In the genomic region with DNA sequence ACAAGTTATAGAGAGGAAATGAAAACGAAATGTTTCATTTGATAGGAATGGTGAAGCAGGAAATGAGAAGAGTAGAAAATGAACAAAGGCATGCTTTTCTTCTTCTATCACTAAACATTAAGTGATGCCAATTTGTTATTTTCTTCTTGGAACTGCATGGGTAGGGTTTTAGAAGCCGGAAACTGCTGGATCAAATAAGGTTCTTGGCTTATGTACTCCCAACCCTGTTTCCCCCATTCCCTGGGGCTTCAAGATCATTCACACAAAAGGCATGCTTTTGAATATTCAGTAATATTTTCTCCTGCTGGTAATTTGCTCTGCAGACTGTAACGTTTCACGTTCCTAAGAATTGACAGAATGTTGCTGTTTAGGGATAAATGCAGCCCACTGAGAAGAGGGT, we compare ENCODE assay signal across 18 cellular contexts.
DNase-seq lines count a peak whose midpoint lies in the region; ATAC-seq and TF ChIP-seq lines count a peak whose summit lies in the region.
"Had no signal": no experiment of that assay in that cellular context is flagged by ENCODE, and none has a peak within 500 bp of the region (broad histone marks: within the 10 kb centered on the region; RNA-seq: fewer than 3 reads in every experiment).

No MANE protein-coding gene starts in this region.

- no peak overlapping the region for H3K27ac ChIP-seq in right atrium auricular region
- H3K27ac ChIP-seq in SK-N-MC, result peak overlapping the region; percentile 89
- H3K27ac ChIP-seq: GM23248 had no signal

- TF ChIP-seq CTCF in right atrium auricular region (IDR thresholded peaks at IDR 0.05), result no peak

- no peak overlapping the region for H3K4me3 ChIP-seq in right atrium auricular region
- peak overlapping the region; percentile 41 for H3K4me3 ChIP-seq in SK-N-MC
- H3K4me3 ChIP-seq: BLaER1 treated with 17β-estradiol and CSF1 and Interleukin-3, amounts not matched to agents 10 nM and 100 nM; GM23248; HAP-1 had no signal

- peak overlapping the region; percentile 4 for H3K9ac ChIP-seq in SK-N-MC (ENCODE audit: insufficient read length)
- H3K9ac ChIP-seq: BLaER1 treated with 17β-estradiol and CSF1 and Interleukin-3, amounts not matched to agents 10 nM and 100 nM; GM23248 had no signal

- no peaks in the 10 kb centered on the region for H3K27me3 ChIP-seq in right atrium auricular region
- H3K27me3 ChIP-seq: BLaER1 treated with 17β-estradiol and CSF1 and Interleukin-3, amounts not matched to agents 10 nM and 100 nM had no signal

- peak; percentile 61 for ATAC-seq in Right ventricle myocardium superior (ENCODE audit: poor library complexity)
- no peak for ATAC-seq in HG02870 (IDR thresholded peaks at IDR 0.05; ENCODE audit: unreplicated experiment)
- ATAC-seq in GM18861 (IDR thresholded peaks at IDR 0.05; ENCODE audit: unreplicated experiment), result no peak

- intact Hi-C loops in Right ventricle myocardium superior (cut with DNase I), result no loop called here

- H3K4me1 ChIP-seq in right atrium auricular region, result no peaks in the 10 kb centered on the region
- H3K4me1 ChIP-seq: Caco-2, HAP-1 had no signal

- H3K36me3 ChIP-seq in right atrium auricular region (no peaks in the 10 kb centered on the region), SK-N-MC (ENCODE audit: insufficient read depth, low read length) (peaks cover 14% of the 10 kb centered on the region; the same call in 1 of the 2 replicates)
- H3K36me3 ChIP-seq: BLaER1 treated with 17β-estradiol and CSF1 and Interleukin-3, amounts not matched to agents 10 nM and 100 nM; HAP-1 had no signal

- no peak for DNase-seq in Right ventricle myocardium superior
- no peak for DNase-seq in right atrium auricular region (ENCODE audit: low spot score)
- peak; percentile 2 for DNase-seq in COLO829 (ENCODE audit: low spot score)
- peak; percentile 79 for DNase-seq in SK-N-MC (ENCODE audit: low read depth, low spot score)
- peak; percentile 21 for DNase-seq in renal cortical epithelial cell (ENCODE audit: low read depth)
- no peak for DNase-seq in CD1c-positive myeloid dendritic cell (ENCODE audit: extremely low spot score)
- DNase-seq: 8988T; Caco-2; CD4-positive, CD25-positive, alpha-beta regulatory T cell; CD8-positive, alpha-beta memory T cell; DMS153; DMS79; GF-D8; GM23248 had no signal

- H3K9me3 ChIP-seq in right atrium auricular region, result peaks cover 0 to 4% of the 10 kb centered on the region in 2 donors
- H3K9me3 ChIP-seq in SK-N-MC (ENCODE audit: low read depth, low read length), result no peaks in the 10 kb centered on the region
- H3K9me3 ChIP-seq: Caco-2, HAP-1 had no signal

Comparison
In these comparisons a context has a peak if more than half of its experiments do, and no peak if none do; other contexts are left out.
1. DNase-seq: peak in COLO829 (single experiment), SK-N-MC (single experiment) and renal cortical epithelial cell (single experiment); none in Right ventricle myocardium superior (single experiment), right atrium auricular region (single experiment) and CD1c-positive myeloid dendritic cell (single experiment).